21 cellular contexts compared by ENCODE assay signal in the genomic region with DNA sequence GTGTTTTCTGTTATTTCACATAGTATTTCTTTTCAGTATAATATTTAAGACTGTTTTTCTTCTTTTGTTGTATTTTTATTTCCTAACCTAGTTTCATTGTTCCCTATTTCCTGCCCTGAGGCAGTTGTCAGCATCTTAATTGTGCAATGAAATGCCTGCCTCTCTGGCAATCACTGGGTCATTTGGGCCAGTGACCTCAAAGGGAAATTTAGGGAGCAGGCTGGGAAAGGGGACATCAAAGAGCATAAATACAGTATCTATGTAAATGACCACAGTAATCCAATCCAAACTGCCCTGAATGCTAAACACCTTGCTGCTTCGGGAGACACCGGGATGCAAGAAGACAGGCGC.
DNase-seq lines count a peak whose midpoint lies in the region; ATAC-seq and TF ChIP-seq lines count a peak whose summit lies in the region.
"Had no signal": no experiment of that assay in that cellular context is flagged by ENCODE, and none has a peak within 500 bp of the region (broad histone marks: within the 10 kb centered on the region; RNA-seq: fewer than 3 reads in every experiment).

No MANE protein-coding gene starts in this region.

- CTCF ChIA-PET in SK-N-SH (lab: Yijun Ruan, JAX), result interaction anchor here (0.6 kb wide), 1 partner anchor 530 kb away, joined by 3 read pairs; no protein-coding TSS in a partner anchor

- H3K9me2 ChIP-seq in SK-N-SH, result no peaks in the 10 kb centered on the region

- DNase-seq in SK-N-SH (no peak), RWPE2 (ENCODE audit: low spot score) (no peak), fibroblast of gingiva (ENCODE audit: low read depth) (peak; percentile 42), superior temporal gyrus (ENCODE audit: extremely low spot score) (no peak)
- no peak for DNase-seq in stimulated activated naive CD8-positive, alpha-beta T cell treated with anti-CD3 and anti-CD28 coated beads, Interleukin-15, amount 100 ng/mL, for 72 hours
- DNase-seq: activated CD4-positive, CD25-positive, alpha-beta regulatory T cell; activated CD8-positive, alpha-beta memory T cell treated with anti-CD3 and anti-CD28 coated beads, Interleukin-2, amount 10 ng/mL, durations not matched to agents 7 days and 5 days; brain microvascular endothelial cell; CD8-positive, alpha-beta T cell; effector memory CD4-positive, alpha-beta T cell; GDM1; naive B cell; NCI-H1048; right cardiac atrium; stimulated activated CD4-positive, alpha-beta T cell treated with anti-CD3 and anti-CD28 coated beads, Interleukin-2, amount 100 ng/mL, for 48 hours; T-cell had no signal

- TF ChIP-seq CTCF in SK-N-SH (IDR thresholded peaks at IDR 0.05), result no peak
- TF ChIP-seq CTCF in RWPE2 (IDR thresholded peaks at IDR 0.05; ENCODE audit: poor library complexity, severe bottlenecking), result no peak

- no peaks in the 10 kb centered on the region for H3K9me3 Mint-ChIP-seq in stimulated activated naive CD8-positive, alpha-beta T cell treated with anti-CD3 and anti-CD28 coated beads, Interleukin-15, amount 100 ng/mL, for 72 hours
- H3K9me3 Mint-ChIP-seq: CD8-positive, alpha-beta T cell; naive B cell; T-cell; type B pancreatic cell had no signal

- H3K4me3 Mint-ChIP-seq in stimulated activated naive CD8-positive, alpha-beta T cell treated with anti-CD3 and anti-CD28 coated beads, Interleukin-15, amount 100 ng/mL, for 72 hours, result no peak overlapping the region
- H3K4me3 Mint-ChIP-seq: activated CD8-positive, alpha-beta memory T cell treated with anti-CD3 and anti-CD28 coated beads, Interleukin-2, amount 10 ng/mL, durations not matched to agents 7 days and 5 days; CD8-positive, alpha-beta T cell; naive B cell; T-cell had no signal

- no peaks in the 10 kb centered on the region for H3K4me1 Mint-ChIP-seq in stimulated activated naive CD8-positive, alpha-beta T cell treated with anti-CD3 and anti-CD28 coated beads, Interleukin-15, amount 100 ng/mL, for 72 hours
- H3K4me1 Mint-ChIP-seq: activated CD8-positive, alpha-beta memory T cell treated with anti-CD3 and anti-CD28 coated beads, Interleukin-2, amount 10 ng/mL, durations not matched to agents 7 days and 5 days; naive B cell had no signal

- POLR2A ChIA-PET in SK-N-SH (lab: Yijun Ruan, JAX), result no interaction called here

- TF ChIP-seq EP300 in SK-N-SH (IDR thresholded peaks at IDR 0.05; ENCODE audit: borderline replicate concordance in 1 of 2, low read depth in 1 of 2, low read length in 1 of 2), result no peak

- H3K4me3 ChIP-seq in SK-N-SH (ENCODE audit: low read depth in 2 of 2, low read length in 1 of 2) (no peak overlapping the region), RWPE2 (ENCODE audit: severe bottlenecking) (no peak overlapping the region), skeletal muscle tissue (ENCODE audit: low read length in 3 of 3) (no peak overlapping the region)

- no peak overlapping the region for H3K27ac Mint-ChIP-seq in stimulated activated naive CD8-positive, alpha-beta T cell treated with anti-CD3 and anti-CD28 coated beads, Interleukin-15, amount 100 ng/mL, for 72 hours
- H3K27ac Mint-ChIP-seq: activated CD8-positive, alpha-beta memory T cell treated with anti-CD3 and anti-CD28 coated beads, Interleukin-2, amount 10 ng/mL, durations not matched to agents 7 days and 5 days; CD8-positive, alpha-beta T cell; naive B cell; T-cell had no signal

- H3K4me1 ChIP-seq in SK-N-SH (ENCODE audit: control insufficient read depth in 1 of 2, insufficient read depth in 2 of 2, low read depth in 1 of 2, low read length in 1 of 2), result peaks cover 12 to 27% of the 10 kb centered on the region in 2 experiments
- peaks cover 19% of the 10 kb centered on the region for H3K4me1 ChIP-seq in RWPE2 (ENCODE audit: insufficient read depth, poor library complexity, severe bottlenecking)
- no peaks in the 10 kb centered on the region for H3K4me1 ChIP-seq in skeletal muscle tissue (ENCODE audit: control insufficient read depth in 3 of 3, insufficient read depth in 3 of 3, low read length in 3 of 3)

- H3K27me3 ChIP-seq in SK-N-SH (ENCODE audit: insufficient read depth) (no peaks in the 10 kb centered on the region), RWPE2 (ENCODE audit: insufficient read depth, poor library complexity, severe bottlenecking) (no peaks in the 10 kb centered on the region), skeletal muscle tissue (ENCODE audit: control insufficient read depth in 3 of 3, insufficient read depth in 3 of 3, low read length in 3 of 3) (no peaks in the 10 kb centered on the region)
- H3K27me3 ChIP-seq: brain microvascular endothelial cell had no signal

- TF ChIP-seq RAD21 in SK-N-SH (IDR thresholded peaks at IDR 0.05; ENCODE audit: low read length), result no peak

- ATAC-seq in SK-N-SH treated with all-trans-retinoic acid at 6 μM for 48 hours, result no peak; the same call in 2 of the 3 replicates
- no peak for ATAC-seq in RWPE2 (ENCODE audit: low read depth)
- no peak for ATAC-seq in GM21528 (IDR thresholded peaks at IDR 0.05; ENCODE audit: low FRiP score, unreplicated experiment)
- ATAC-seq in stimulated activated naive CD8-positive, alpha-beta T cell treated with anti-CD3 and anti-CD28 coated beads, Interleukin-15, amount 100 ng/mL, for 72 hours, result no peak
- ATAC-seq: activated CD8-positive, alpha-beta memory T cell treated with anti-CD3 and anti-CD28 coated beads, Interleukin-2, amount 10 ng/mL, durations not matched to agents 7 days and 5 days; CD8-positive, alpha-beta T cell; T-cell had no signal

- no peaks in the 10 kb centered on the region for H3K79me2 ChIP-seq in SK-N-SH (ENCODE audit: insufficient read depth)

- no peaks in the 10 kb centered on the region for H3K9me3 ChIP-seq in SK-N-SH
- no peaks in the 10 kb centered on the region for H3K9me3 ChIP-seq in RWPE2 (ENCODE audit: severe bottlenecking)
- H3K9me3 ChIP-seq in skeletal muscle tissue (ENCODE audit: control insufficient read depth in 3 of 3, low read length in 3 of 3), result no peaks in the 10 kb centered on the region

- peak overlapping the region; percentile 28; the same call in 1 of the 2 replicates for H3K4me2 ChIP-seq in SK-N-SH

- H3K27ac ChIP-seq in SK-N-SH (ENCODE audit: low read depth in 2 of 2, low read length in 1 of 2), result peak overlapping the region; percentile 64 to 74
- H3K27ac ChIP-seq in RWPE2 (ENCODE audit: poor library complexity, severe bottlenecking), result peak overlapping the region; percentile 39
- peak overlapping the region; percentile 9 for H3K27ac ChIP-seq in skeletal muscle tissue (ENCODE audit: low read depth, low read length)
- H3K27ac ChIP-seq: 22Rv1, brain microvascular endothelial cell had no signal

- no peaks in the 10 kb centered on the region for H4K20me1 ChIP-seq in SK-N-SH (ENCODE audit: insufficient read depth)

- H3K36me3 ChIP-seq in SK-N-SH (replicated peaks in 1 of 2; ENCODE audit: control insufficient read depth in 1 of 2, insufficient read depth in 2 of 2, low read length in 1 of 2) (peaks cover 0 to 30% of the 10 kb centered on the region in 2 experiments), RWPE2 (ENCODE audit: low read depth) (no peaks in the 10 kb centered on the region), skeletal muscle tissue (ENCODE audit: control insufficient read depth in 3 of 3, insufficient read depth in 3 of 3, low read length in 3 of 3) (peaks cover 0 to 3% (median 0%) of the 10 kb centered on the region in 3 donors)
- H3K36me3 ChIP-seq: brain microvascular endothelial cell had no signal

- no peaks in the 10 kb centered on the region for H3K27me3 Mint-ChIP-seq in stimulated activated naive CD8-positive, alpha-beta T cell treated with anti-CD3 and anti-CD28 coated beads, Interleukin-15, amount 100 ng/mL, for 72 hours
- H3K27me3 Mint-ChIP-seq: activated CD8-positive, alpha-beta memory T cell treated with anti-CD3 and anti-CD28 coated beads, Interleukin-2, amount 10 ng/mL, durations not matched to agents 7 days and 5 days; naive B cell; T-cell; type B pancreatic cell had no signal

- H3K9ac ChIP-seq in SK-N-SH (no peak overlapping the region), skeletal muscle tissue (ENCODE audit: low read depth in 1 of 3, low read length in 3 of 3) (no peak overlapping the region)

- H3F3A ChIP-seq in SK-N-SH (replicated peaks; ENCODE audit: insufficient read depth), result peaks cover 8% of the 10 kb centered on the region

- WGBS in SK-N-SH (ENCODE audit: low lambda C conversion rate), result 100% methylated on average over 3 of the region's 3 CpGs

- no peak overlapping the region for H2AFZ ChIP-seq in SK-N-SH (ENCODE audit: low read depth)

TF ChIP-seq in SK-N-SH, 30 proteins besides CTCF, POLR2A, EP300 and RAD21:
- TF ChIP-seq GATA2 (CRISPR knock-in tag; IDR thresholded peaks at IDR 0.05), result no peak
- TF ChIP-seq, protein P1, sequence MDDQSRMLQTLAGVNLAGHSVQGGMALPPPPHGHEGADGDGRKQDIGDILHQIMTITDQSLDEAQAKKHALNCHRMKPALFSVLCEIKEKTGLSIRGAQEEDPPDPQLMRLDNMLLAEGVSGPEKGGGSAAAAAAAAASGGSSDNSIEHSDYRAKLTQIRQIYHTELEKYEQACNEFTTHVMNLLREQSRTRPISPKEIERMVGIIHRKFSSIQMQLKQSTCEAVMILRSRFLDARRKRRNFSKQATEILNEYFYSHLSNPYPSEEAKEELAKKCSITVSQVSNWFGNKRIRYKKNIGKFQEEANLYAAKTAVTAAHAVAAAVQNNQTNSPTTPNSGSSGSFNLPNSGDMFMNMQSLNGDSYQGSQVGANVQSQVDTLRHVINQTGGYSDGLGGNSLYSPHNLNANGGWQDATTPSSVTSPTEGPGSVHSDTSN (IDR thresholded peaks at IDR 0.05), result no peak
- no peak for TF ChIP-seq RCOR1 (IDR thresholded peaks at IDR 0.05; ENCODE audit: low read length)
- TF ChIP-seq, protein P2, sequence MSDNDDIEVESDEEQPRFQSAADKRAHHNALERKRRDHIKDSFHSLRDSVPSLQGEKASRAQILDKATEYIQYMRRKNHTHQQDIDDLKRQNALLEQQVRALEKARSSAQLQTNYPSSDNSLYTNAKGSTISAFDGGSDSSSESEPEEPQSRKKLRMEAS (IDR thresholded peaks at IDR 0.05; ENCODE audit: low read depth), result no peak

TF ChIP-seq in SK-N-SH treated with all-trans-retinoic acid at 6 μM for 48 hours, 23 proteins besides CTCF, POLR2A, EP300 and RAD21 (continues in another document):
- no peak for TF ChIP-seq BACH2 (CRISPR knock-in tag; IDR thresholded peaks at IDR 0.05; ENCODE audit: borderline replicate concordance)
- TF ChIP-seq CSDC2 (CRISPR knock-in tag; IDR thresholded peaks at IDR 0.05), result no peak
- TF ChIP-seq ARNTL (CRISPR knock-in tag; IDR thresholded peaks at IDR 0.05; ENCODE audit: borderline replicate concordance, low read depth), result no peak
- no peak for TF ChIP-seq ZNF565 (CRISPR knock-in tag; conservative IDR thresholded peaks at IDR 0.05; ENCODE audit: low read depth)

Comparison
In these comparisons a context has a peak if more than half of its experiments do, and no peak if none do; other contexts are left out.
1. H3K27ac ChIP-seq: peak in every context shown above with its lines; median percentile 69 in SK-N-SH; 39 in RWPE2; 9 in skeletal muscle tissue.